ENCODE assay signal across 1 cellular context in the genomic region with DNA sequence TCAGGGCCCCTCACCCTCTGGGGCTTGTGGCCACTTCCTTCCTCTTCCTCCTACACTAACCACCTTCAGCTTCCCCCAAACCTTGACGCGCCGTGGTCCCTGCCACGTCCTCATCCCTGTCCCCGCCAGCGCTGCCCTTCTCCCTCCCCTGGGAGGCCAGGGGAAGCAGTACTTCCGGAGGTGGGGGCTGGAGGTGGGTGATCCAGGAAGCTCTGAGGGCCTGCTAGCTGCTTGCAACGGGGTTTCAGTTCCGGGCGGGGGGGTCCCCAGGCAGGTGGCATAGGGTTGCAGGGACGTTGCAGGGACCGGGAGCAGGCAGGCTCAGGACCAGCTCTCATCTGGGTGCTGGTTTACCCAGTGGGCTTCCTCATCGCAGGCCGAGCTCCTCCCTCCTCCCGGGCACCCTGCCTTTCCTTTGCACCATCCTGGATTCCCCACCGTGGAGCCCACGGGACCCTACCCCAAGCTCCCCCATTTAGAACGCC.
TF ChIP-seq lines count a peak whose summit lies in the region.

No MANE protein-coding gene starts in this region.

TF ChIP-seq in GM23338, 12 proteins besides CTCF, POLR2A, EP300 and RAD21 (continued from another document):
- TF ChIP-seq, protein P1, sequence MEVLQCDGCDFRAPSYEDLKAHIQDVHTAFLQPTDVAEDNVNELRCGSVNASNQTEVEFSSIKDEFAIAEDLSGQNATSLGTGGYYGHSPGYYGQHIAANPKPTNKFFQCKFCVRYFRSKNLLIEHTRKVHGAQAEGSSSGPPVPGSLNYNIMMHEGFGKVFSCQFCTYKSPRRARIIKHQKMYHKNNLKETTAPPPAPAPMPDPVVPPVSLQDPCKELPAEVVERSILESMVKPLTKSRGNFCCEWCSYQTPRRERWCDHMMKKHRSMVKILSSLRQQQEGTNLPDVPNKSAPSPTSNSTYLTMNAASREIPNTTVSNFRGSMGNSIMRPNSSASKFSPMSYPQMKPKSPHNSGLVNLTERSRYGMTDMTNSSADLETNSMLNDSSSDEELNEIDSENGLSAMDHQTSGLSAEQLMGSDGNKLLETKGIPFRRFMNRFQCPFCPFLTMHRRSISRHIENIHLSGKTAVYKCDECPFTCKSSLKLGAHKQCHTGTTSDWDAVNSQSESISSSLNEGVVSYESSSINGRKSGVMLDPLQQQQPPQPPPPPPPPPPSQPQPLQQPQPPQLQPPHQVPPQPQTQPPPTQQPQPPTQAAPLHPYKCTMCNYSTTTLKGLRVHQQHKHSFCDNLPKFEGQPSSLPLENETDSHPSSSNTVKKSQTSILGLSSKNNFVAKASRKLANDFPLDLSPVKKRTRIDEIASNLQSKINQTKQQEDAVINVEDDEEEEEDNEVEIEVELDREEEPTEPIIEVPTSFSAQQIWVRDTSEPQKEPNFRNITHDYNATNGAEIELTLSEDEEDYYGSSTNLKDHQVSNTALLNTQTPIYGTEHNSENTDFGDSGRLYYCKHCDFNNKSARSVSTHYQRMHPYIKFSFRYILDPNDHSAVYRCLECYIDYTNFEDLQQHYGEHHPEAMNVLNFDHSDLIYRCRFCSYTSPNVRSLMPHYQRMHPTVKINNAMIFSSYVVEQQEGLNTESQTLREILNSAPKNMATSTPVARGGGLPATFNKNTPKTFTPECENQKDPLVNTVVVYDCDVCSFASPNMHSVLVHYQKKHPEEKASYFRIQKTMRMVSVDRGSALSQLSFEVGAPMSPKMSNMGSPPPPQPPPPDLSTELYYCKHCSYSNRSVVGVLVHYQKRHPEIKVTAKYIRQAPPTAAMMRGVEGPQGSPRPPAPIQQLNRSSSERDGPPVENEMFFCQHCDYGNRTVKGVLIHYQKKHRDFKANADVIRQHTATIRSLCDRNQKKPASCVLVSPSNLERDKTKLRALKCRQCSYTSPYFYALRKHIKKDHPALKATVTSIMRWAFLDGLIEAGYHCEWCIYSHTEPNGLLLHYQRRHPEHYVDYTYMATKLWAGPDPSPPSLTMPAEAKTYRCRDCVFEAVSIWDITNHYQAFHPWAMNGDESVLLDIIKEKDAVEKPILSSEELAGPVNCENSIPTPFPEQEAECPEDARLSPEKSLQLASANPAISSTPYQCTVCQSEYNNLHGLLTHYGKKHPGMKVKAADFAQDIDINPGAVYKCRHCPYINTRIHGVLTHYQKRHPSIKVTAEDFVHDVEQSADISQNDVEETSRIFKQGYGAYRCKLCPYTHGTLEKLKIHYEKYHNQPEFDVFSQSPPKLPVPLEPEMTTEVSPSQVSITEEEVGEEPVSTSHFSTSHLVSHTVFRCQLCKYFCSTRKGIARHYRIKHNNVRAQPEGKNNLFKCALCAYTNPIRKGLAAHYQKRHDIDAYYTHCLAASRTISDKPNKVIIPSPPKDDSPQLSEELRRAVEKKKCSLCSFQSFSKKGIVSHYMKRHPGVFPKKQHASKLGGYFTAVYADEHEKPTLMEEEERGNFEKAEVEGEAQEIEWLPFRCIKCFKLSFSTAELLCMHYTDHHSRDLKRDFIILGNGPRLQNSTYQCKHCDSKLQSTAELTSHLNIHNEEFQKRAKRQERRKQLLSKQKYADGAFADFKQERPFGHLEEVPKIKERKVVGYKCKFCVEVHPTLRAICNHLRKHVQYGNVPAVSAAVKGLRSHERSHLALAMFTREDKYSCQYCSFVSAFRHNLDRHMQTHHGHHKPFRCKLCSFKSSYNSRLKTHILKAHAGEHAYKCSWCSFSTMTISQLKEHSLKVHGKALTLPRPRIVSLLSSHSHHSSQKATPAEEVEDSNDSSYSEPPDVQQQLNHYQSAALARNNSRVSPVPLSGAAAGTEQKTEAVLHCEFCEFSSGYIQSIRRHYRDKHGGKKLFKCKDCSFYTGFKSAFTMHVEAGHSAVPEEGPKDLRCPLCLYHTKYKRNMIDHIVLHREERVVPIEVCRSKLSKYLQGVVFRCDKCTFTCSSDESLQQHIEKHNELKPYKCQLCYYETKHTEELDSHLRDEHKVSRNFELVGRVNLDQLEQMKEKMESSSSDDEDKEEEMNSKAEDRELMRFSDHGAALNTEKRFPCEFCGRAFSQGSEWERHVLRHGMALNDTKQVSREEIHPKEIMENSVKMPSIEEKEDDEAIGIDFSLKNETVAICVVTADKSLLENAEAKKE (CRISPR knock-in tag; IDR thresholded peaks at IDR 0.05): no peak
TF ChIP-seq in GM23338: peak in this region for 0.
